In genomic region chr2:191453756-191454155, GRCh38 we compare ENCODE assay signal across 28 cellular contexts.
"Had no signal": no experiment of that assay in that cellular context is flagged by ENCODE, and none has a peak within 500 bp of the region (broad histone marks: within the 10 kb centered on the region; RNA-seq: fewer than 3 reads in every experiment).

No MANE protein-coding gene starts in this region.

- H3K4me2 ChIP-seq: hepatocyte had no signal

- H3K9me3 ChIP-seq: colonic mucosa, esophagus muscularis mucosa, gastroesophageal sphincter, lower lobe of right lung, neutrophil, thoracic aorta, tibial nerve, upper lobe of left lung had no signal

- DNase-seq: colonic mucosa; effector CD8-positive, alpha-beta T cell; endodermal cell; foreskin keratinocyte; heart left ventricle; kidney glomerular epithelial cell; left colon; left ventricle myocardium superior; lower lobe of right lung; naive thymus-derived CD8-positive, alpha-beta T cell; spleen; stimulated activated CD4-positive, alpha-beta T cell treated with anti-CD3 and anti-CD28 coated beads, Interleukin-4, amount 100 ng/mL, for 4 hours; stimulated activated naive CD8-positive, alpha-beta T cell treated with anti-CD3 and anti-CD28 coated beads, Interleukin-15, Interleukin-2, amounts not matched to agents 100 U/mL and 50 U/mL, for 24 hours; upper lobe of left lung had no signal

- H3K27ac ChIP-seq: colonic mucosa, epithelial cell of prostate, esophagus muscularis mucosa, foreskin keratinocyte, gastroesophageal sphincter, heart left ventricle, hepatocyte, lower lobe of right lung, neutrophil, parathyroid adenoma, right atrium auricular region, skin epidermis, spleen, thoracic aorta, tibial nerve, upper lobe of left lung had no signal

- H3K4me1 Mint-ChIP-seq: naive thymus-derived CD8-positive, alpha-beta T cell; stimulated activated memory B cell treated with anti-CD40 and anti-IgM and Interleukin-4, amounts not matched to agents 10 μg/mL and 1 μg/mL and 100 μg/mL, for 72 hours had no signal

- H2AFZ ChIP-seq: hepatocyte, parathyroid adenoma had no signal

- H3K27ac Mint-ChIP-seq: dendritic cell treated with granulocyte-macrophage colony-stimulating factor and Interleukin-4, amounts not matched to agents 40 ng/mL and 50 ng/mL, for 4 days; endodermal cell; naive thymus-derived CD8-positive, alpha-beta T cell; progenitor cell of endocrine pancreas; stimulated activated memory B cell treated with anti-CD40 and anti-IgM and Interleukin-4, amounts not matched to agents 10 μg/mL and 1 μg/mL and 100 μg/mL, for 72 hours had no signal

- H3K9ac ChIP-seq: parathyroid adenoma had no signal

- FAIRE-seq: urothelium cell line had no signal

- H3K27me3 ChIP-seq: colonic mucosa, esophagus muscularis mucosa, foreskin keratinocyte, gastroesophageal sphincter, heart left ventricle, hepatocyte, neutrophil, right atrium auricular region, spleen, tibial nerve, upper lobe of left lung had no signal

- H3K27me3 Mint-ChIP-seq: dendritic cell treated with granulocyte-macrophage colony-stimulating factor and Interleukin-4, amounts not matched to agents 40 ng/mL and 50 ng/mL, for 4 days; progenitor cell of endocrine pancreas had no signal

- H3K4me3 ChIP-seq: colonic mucosa, esophagus muscularis mucosa, gastroesophageal sphincter, heart left ventricle, hepatocyte, lower lobe of right lung, right atrium auricular region, skin epidermis, spleen, thoracic aorta, tibial nerve, upper lobe of left lung had no signal

- H3K36me3 ChIP-seq: colonic mucosa, esophagus muscularis mucosa, gastroesophageal sphincter, heart left ventricle, lower lobe of right lung, neutrophil, right atrium auricular region, spleen, thoracic aorta, tibial nerve, upper lobe of left lung had no signal

- H3K4me1 ChIP-seq: colonic mucosa, esophagus muscularis mucosa, foreskin keratinocyte, gastroesophageal sphincter, heart left ventricle, lower lobe of right lung, parathyroid adenoma, right atrium auricular region, spleen, tibial nerve, upper lobe of left lung had no signal

- ATAC-seq: foreskin keratinocyte; gastroesophageal sphincter; heart left ventricle; left colon; left ventricle myocardium superior; lower lobe of right lung; naive thymus-derived CD8-positive, alpha-beta T cell; stimulated activated memory B cell treated with anti-CD40 and anti-IgM and Interleukin-4, amounts not matched to agents 10 μg/mL and 1 μg/mL and 100 μg/mL, for 72 hours; stimulated activated naive CD8-positive, alpha-beta T cell treated with anti-CD3 and anti-CD28 coated beads, Interleukin-15, Interleukin-2, amounts not matched to agents 100 U/mL and 50 U/mL, for 24 hours had no signal

- H3K4me3 Mint-ChIP-seq: dendritic cell treated with granulocyte-macrophage colony-stimulating factor and Interleukin-4, amounts not matched to agents 40 ng/mL and 50 ng/mL, for 4 days; endodermal cell; naive thymus-derived CD8-positive, alpha-beta T cell; stimulated activated memory B cell treated with anti-CD40 and anti-IgM and Interleukin-4, amounts not matched to agents 10 μg/mL and 1 μg/mL and 100 μg/mL, for 72 hours had no signal

- H3K79me2 ChIP-seq: hepatocyte, parathyroid adenoma had no signal
